11 cellular contexts compared by ENCODE assay signal in genomic region chr21:35026153-35026499, GRCh38. TPM values are rescaled to one million over a fixed set of nuclear protein-coding genes. Genes with fewer than 3 reads are reported as not detected.
DNase-seq lines count a peak whose midpoint lies in the region; ATAC-seq and TF ChIP-seq lines count a peak whose summit lies in the region.
"Had no signal": no experiment of that assay in that cellular context is flagged by ENCODE, and none has a peak within 500 bp of the region (broad histone marks: within the 10 kb centered on the region; RNA-seq: fewer than 3 reads in every experiment).

No MANE protein-coding gene starts in this region.

- no peak for TF ChIP-seq CTCF in GM23338 (conservative IDR thresholded peaks at IDR 0.05; ENCODE audit: low read depth in 2 of 2)
- TF ChIP-seq CTCF in OCI-LY1 (IDR thresholded peaks at IDR 0.05; ENCODE audit: low read length): no peak
- no peak for TF ChIP-seq CTCF in astrocyte of the spinal cord (IDR thresholded peaks at IDR 0.05; ENCODE audit: low read depth, low read length)
- no peak for TF ChIP-seq CTCF in psoas muscle (IDR thresholded peaks at IDR 0.05)

- H3K4me2 ChIP-seq in GM23338 (peak overlapping the region; percentile 75), OCI-LY1 (ENCODE audit: low read length) (peak overlapping the region; percentile 72)

- intact Hi-C loops in psoas muscle (cut with DNase I): loop anchor here in 1 of 2 donors (10.0 kb wide), 1 partner anchor 281 kb away; no protein-coding TSS in a partner anchor

- H3K9ac ChIP-seq in OCI-LY1 (ENCODE audit: low read length): peak overlapping the region; percentile 62

- peaks cover 24% of the 10 kb centered on the region for H3K27me3 Mint-ChIP-seq in GM23338 (ENCODE audit: insufficient read depth, low read depth, poor library complexity)

- no peaks in the 10 kb centered on the region for H3K9me3 Mint-ChIP-seq in GM23338
- H3K9me3 Mint-ChIP-seq: HFFc6 had no signal

- H4K20me1 ChIP-seq in GM23338 (replicated peaks; ENCODE audit: insufficient read depth) (no peaks in the 10 kb centered on the region), OCI-LY1 (ENCODE audit: insufficient read depth, low read length) (no peaks in the 10 kb centered on the region)

- WGBS in psoas muscle, 3 donors: 87 to 92% (median 90%) methylated on average over 5 of the region's 5 CpGs

- peak overlapping the region; percentile 54 for H3K4me3 ChIP-seq in GM23338
- peak overlapping the region; percentile 54 for H3K4me3 ChIP-seq in OCI-LY1 (ENCODE audit: low read depth, low read length, poor library complexity, severe bottlenecking)
- H3K4me3 ChIP-seq in astrocyte of the spinal cord (ENCODE audit: low read depth, low read length): no peak overlapping the region
- H3K4me3 ChIP-seq in psoas muscle: peak overlapping the region; percentile 11

- H3K4me1 ChIP-seq in GM23338 (ENCODE audit: insufficient read depth) (peaks cover 25% of the 10 kb centered on the region), OCI-LY1 (ENCODE audit: insufficient read depth, low read length, severe bottlenecking) (peaks cover 70% of the 10 kb centered on the region), psoas muscle (peaks cover 4% of the 10 kb centered on the region)

- H3K4me3 Mint-ChIP-seq in GM23338: peak overlapping the region; percentile 36; the same call in 1 of the 3 replicates
- H3K4me3 Mint-ChIP-seq: HFFc6 had no signal

- peaks cover 29% of the 10 kb centered on the region for H3K4me1 Mint-ChIP-seq in GM23338

- H3K79me2 ChIP-seq in GM23338 (replicated peaks; ENCODE audit: insufficient read depth) (no peaks in the 10 kb centered on the region), OCI-LY1 (ENCODE audit: insufficient read depth, low read length) (peaks cover 40% of the 10 kb centered on the region)

- no peaks in the 10 kb centered on the region for H3K36me3 Mint-ChIP-seq in GM23338 (ENCODE audit: low read depth)

- H2AFZ ChIP-seq in GM23338: peak overlapping the region; percentile 94; the same call in 1 of the 2 replicates
- no peak overlapping the region for H2AFZ ChIP-seq in OCI-LY1 (ENCODE audit: low read length)

- in situ Hi-C loops in astrocyte of the spinal cord (cut with HindIII; ENCODE audit: low sequenced_read_pairs): no loop called here

- no peak overlapping the region for H3K27ac Mint-ChIP-seq in GM23338

- H3K27ac ChIP-seq in GM23338 (ENCODE audit: low read depth): no peak overlapping the region
- peak overlapping the region; percentile 89 for H3K27ac ChIP-seq in OCI-LY1 (ENCODE audit: low read depth, low read length, poor library complexity, severe bottlenecking)
- no peak overlapping the region for H3K27ac ChIP-seq in psoas muscle

- H3K9me2 ChIP-seq in GM23338 (ENCODE audit: insufficient read depth) (0 out of 2 replicates have a peak, but pooled peaks cover 3% of the 10 kb centered on the region), OCI-LY1 (ENCODE audit: low read depth, low read length) (no peaks in the 10 kb centered on the region)

- no peak for DNase-seq in GM23338 (ENCODE audit: low spot score)
- peak; percentile 36 for DNase-seq in astrocyte of the spinal cord (ENCODE audit: low read depth, low spot score)
- DNase-seq in psoas muscle: no peak
- no peak for DNase-seq in activated effector memory CD4-positive, alpha-beta T cell treated with Interleukin-2 at 50 U/mL for 16 hours
- no peak for DNase-seq in H4 (ENCODE audit: low spot score)
- DNase-seq: DMS79 treated with DMSO at 0.1 percent for 48 hours, HFFc6, NCI-H2029 had no signal

- H3F3A ChIP-seq in GM23338 (replicated peaks; ENCODE audit: low read depth) (no peaks in the 10 kb centered on the region), OCI-LY1 (ENCODE audit: insufficient read depth, low read length) (peaks cover 2% of the 10 kb centered on the region; the same call in 1 of the 2 replicates)

- H3K27me3 ChIP-seq in GM23338 (ENCODE audit: insufficient read depth) (peaks cover 12% of the 10 kb centered on the region), OCI-LY1 (ENCODE audit: insufficient read depth, low read length) (no peaks in the 10 kb centered on the region), psoas muscle (ENCODE audit: insufficient read depth in 3 of 3, low read length in 2 of 3) (no peaks in the 10 kb centered on the region)

- H3K36me3 ChIP-seq in GM23338 (ENCODE audit: insufficient read depth): no peaks in the 10 kb centered on the region
- H3K36me3 ChIP-seq in OCI-LY1 (ENCODE audit: insufficient read depth, low read length): peaks cover 24% of the 10 kb centered on the region; the same call in 1 of the 2 replicates
- H3K36me3 ChIP-seq in psoas muscle (ENCODE audit: insufficient read depth in 1 of 2, low read depth in 1 of 2): peaks cover 0 to 65% of the 10 kb centered on the region in 2 donors

- ATAC-seq in GM23338 (no peak), psoas muscle (no peak), GM21717 (IDR thresholded peaks at IDR 0.05; ENCODE audit: unreplicated experiment) (no peak), HG02884 (IDR thresholded peaks at IDR 0.05; ENCODE audit: unreplicated experiment) (no peak)

- H3K9me3 ChIP-seq in OCI-LY1 (ENCODE audit: low read length): no peaks in the 10 kb centered on the region
- H3K9me3 ChIP-seq in psoas muscle: no peaks in the 10 kb centered on the region

TF ChIP-seq in GM23338, 12 proteins besides CTCF, POLR2A, EP300 and RAD21 (continues in another document):
- TF ChIP-seq ZNF114 (CRISPR knock-in tag; IDR thresholded peaks at IDR 0.05): no peak
- no peak for TF ChIP-seq CREB1 (CRISPR knock-in tag; IDR thresholded peaks at IDR 0.05; ENCODE audit: low read depth)
- TF ChIP-seq ZNF331 (CRISPR knock-in tag; IDR thresholded peaks at IDR 0.05; ENCODE audit: low read depth): no peak
- no peak for TF ChIP-seq JUNB (IDR thresholded peaks at IDR 0.05; ENCODE audit: unreplicated experiment)
- TF ChIP-seq REST (IDR thresholded peaks at IDR 0.05; ENCODE audit: unreplicated experiment): no peak
- no peak for TF ChIP-seq EZH2phosphoT487 (IDR thresholded peaks at IDR 0.05; ENCODE audit: unreplicated experiment)
- TF ChIP-seq NANOG (IDR thresholded peaks at IDR 0.05; ENCODE audit: borderline replicate concordance): no peak
- no peak for TF ChIP-seq ETS1 (IDR thresholded peaks at IDR 0.05)
- TF ChIP-seq EZH2 (IDR thresholded peaks at IDR 0.05; ENCODE audit: low read depth, unreplicated experiment): no peak

RNA-seq across cellular contexts. Expression of gene RUNX1, which starts 23.0 kb away (rescaled TPM):
- 0.23 and 1.1 TPM in 2 replicates for total RNA-seq in GM23338 (2014; rRNA removed; shearing (Covaris generic))
- polyA plus RNA-seq in GM23338 (2016; fragmentation: Nextera tagmentation; extraction: Ambion mirVana) (0.29 and 0.31 TPM in 2 replicates), psoas muscle (10 to 100 TPM in 2 of 3 donors, 1 to 10 TPM in 1; 8.7 to 19.2 (median 13.5) TPM)
- 100 to 1,000 TPM in 1 of 4 donors, 10 to 100 TPM in 3; 30.1 to 230 (median 55.7) TPM for total RNA-seq in psoas muscle
- total RNA-seq in H4 (2014; rRNA removed; shearing (Covaris generic)): 4.6 and 4.9 TPM in 2 replicates
